ENCODE assay signal across 8 cellular contexts in the genomic region with DNA sequence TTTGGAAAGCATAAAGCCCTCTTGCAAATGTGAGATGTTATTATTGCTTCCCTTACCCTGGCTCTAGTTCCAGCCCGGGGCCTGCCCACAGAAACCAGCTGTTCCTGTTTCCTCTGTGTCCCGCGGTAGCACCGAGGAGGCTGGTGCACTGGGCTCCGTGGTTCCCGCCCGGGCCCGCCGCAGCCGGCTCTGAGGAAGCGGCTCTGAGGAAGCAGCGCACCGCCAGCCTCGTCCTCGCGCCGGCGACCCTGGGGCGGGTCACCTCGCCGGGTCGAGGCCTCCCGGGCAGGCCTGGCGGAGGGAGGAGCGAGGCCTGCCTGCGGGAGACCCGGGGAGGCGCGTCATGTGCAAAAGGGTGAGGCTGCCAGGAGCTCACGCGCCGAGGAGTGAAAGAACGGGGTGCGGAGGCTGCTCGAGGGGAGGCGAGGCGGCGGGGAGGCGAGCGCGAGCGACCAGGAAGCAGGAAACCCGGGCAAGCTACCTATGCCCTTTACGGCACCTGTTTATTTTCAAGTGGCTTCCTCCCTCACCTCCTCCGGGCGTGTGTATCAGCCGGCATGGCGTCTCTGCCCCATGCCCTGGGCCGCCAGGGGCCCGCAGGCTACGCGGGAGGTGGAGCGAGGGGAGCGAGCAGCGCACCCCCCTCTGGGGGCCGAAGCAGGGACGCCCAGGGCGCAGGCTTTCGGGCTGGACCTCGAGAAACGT.
DNase-seq lines count a peak whose midpoint lies in the region; ATAC-seq and TF ChIP-seq lines count a peak whose summit lies in the region.

No MANE protein-coding gene starts in this region.

- peak; percentile 76 for ATAC-seq in GM19463 (IDR thresholded peaks at IDR 0.05; ENCODE audit: unreplicated experiment)

- peak overlapping the region; percentile 60 for H3K4me3 ChIP-seq in Caco-2 (ENCODE audit: low read depth, low read length)
- peak overlapping the region; percentile 65 for H3K4me3 ChIP-seq in HUES48 (ENCODE audit: low read depth, low read length)
- peak overlapping the region; percentile 54 to 76 (median 67) for H3K4me3 ChIP-seq in breast epithelium

- H3K27ac ChIP-seq in HUES48 (ENCODE audit: low read depth, low read length): no peak overlapping the region
- peak overlapping the region; percentile 71 for H3K27ac ChIP-seq in VCaP
- peak overlapping the region; percentile 70 to 82 for H3K27ac ChIP-seq in breast epithelium

- TF ChIP-seq POLR2A in breast epithelium (IDR thresholded peaks at IDR 0.05): no peak

- H3K4me3 Mint-ChIP-seq in Caco-2 (ENCODE audit: unreplicated experiment): peak overlapping the region; percentile 70

- peak; percentile 60 to 64 for DNase-seq in Caco-2
- peak; percentile 40 to 71 for DNase-seq in breast epithelium (ENCODE audit: low spot score in 2 of 2)
- DNase-seq in iris pigment epithelial cell (ENCODE audit: low read depth): peak; percentile 28
- peak; percentile 28 to 32 (median 31) for DNase-seq in stimulated activated CD4-positive, alpha-beta T cell treated with anti-CD3 and anti-CD28 coated beads, Interleukin-12 subunit alpha, Interleukin-12 subunit beta, amount 100 ng/mL, for 48 hours (ENCODE audit: low read depth in 2 of 3, low spot score in 1 of 3)
- no peak for DNase-seq in NCI-H2081 (lab: John Stamatoyannopoulos, UW)

- H3K9me3 ChIP-seq in Caco-2 (no peaks in the 10 kb centered on the region), HUES48 (ENCODE audit: control insufficient read depth, insufficient read depth, low read length) (no peaks in the 10 kb centered on the region), breast epithelium (no peaks in the 10 kb centered on the region)

- intact Hi-C loops in Caco-2 (cut with micrococcal nuclease; ENCODE audit: unreplicated experiment) (loop anchor here (5.0 kb wide), 2 partner anchors 197 to 572 kb away; a partner anchor contains a TSS), breast epithelium (cut with DNase I; ENCODE audit: low total_unique reads) (no loop called here)

- POLR2A ChIA-PET in Caco-2 (lab: Charles Lee): no interaction called here

- peak in 1 of 2 experiments; percentile 56 for TF ChIP-seq CTCF in Caco-2 (IDR thresholded peaks at IDR 0.05; ENCODE audit: insufficient read depth in 1 of 2, low read depth in 1 of 2, low read length in 1 of 2, severe bottlenecking in 1 of 2, unreplicated experiment in 1 of 2)
- TF ChIP-seq CTCF in VCaP (conservative IDR thresholded peaks at IDR 0.05): no peak
- no peak for TF ChIP-seq CTCF in breast epithelium (IDR thresholded peaks at IDR 0.05)

- no peaks in the 10 kb centered on the region for H3K27me3 ChIP-seq in Caco-2 (replicated peaks; ENCODE audit: control insufficient read depth, insufficient read depth, low read length)
- H3K27me3 ChIP-seq in HUES48 (ENCODE audit: control insufficient read depth, insufficient read depth, low read length): peaks cover 26% of the 10 kb centered on the region
- no peaks in the 10 kb centered on the region for H3K27me3 ChIP-seq in breast epithelium

- no peaks in the 10 kb centered on the region for H3K36me3 Mint-ChIP-seq in Caco-2 (ENCODE audit: insufficient read depth, unreplicated experiment)

- no peaks in the 10 kb centered on the region for H3K9me3 Mint-ChIP-seq in Caco-2 (ENCODE audit: unreplicated experiment)

- H3K4me1 ChIP-seq in Caco-2: no peaks in the 10 kb centered on the region
- H3K4me1 ChIP-seq in HUES48 (ENCODE audit: control insufficient read depth, insufficient read depth, low read length): peaks cover 12% of the 10 kb centered on the region
- no peaks in the 10 kb centered on the region for H3K4me1 ChIP-seq in breast epithelium

- CTCF ChIA-PET in Caco-2 (lab: Charles Lee): interaction anchor here (0.6 to 0.7 kb wide), 2 partner anchors 195 to 198 kb away, joined by 3 to 5 read pairs; no protein-coding TSS in a partner anchor

- H3K4me1 Mint-ChIP-seq in Caco-2 (ENCODE audit: low read depth, unreplicated experiment): no peaks in the 10 kb centered on the region

- peaks cover 10% of the 10 kb centered on the region for H3K27me3 Mint-ChIP-seq in Caco-2 (ENCODE audit: insufficient read depth, unreplicated experiment)

- H3K27ac Mint-ChIP-seq in Caco-2 (ENCODE audit: unreplicated experiment): no peak overlapping the region

- no peaks in the 10 kb centered on the region for H3K36me3 ChIP-seq in Caco-2 (ENCODE audit: control insufficient read depth, insufficient read depth, low read length)
- H3K36me3 ChIP-seq in HUES48 (ENCODE audit: control insufficient read depth, insufficient read depth, low read length): no peaks in the 10 kb centered on the region
- H3K36me3 ChIP-seq in breast epithelium: no peaks in the 10 kb centered on the region

- BruUV-seq in Caco-2 (replicated peaks; lab: Mats Ljungman, UMichigan): no TSS peak

- H3K9ac ChIP-seq in HUES48 (ENCODE audit: low read depth, low read length): peak overlapping the region; percentile 57

Comparison
In these comparisons a context has a peak if more than half of its experiments do, and no peak if none do; other contexts are left out.
1. DNase-seq: peak in Caco-2 (2 of 2), breast epithelium (2 of 2), iris pigment epithelial cell (single experiment) and stimulated activated CD4-positive, alpha-beta T cell treated with anti-CD3 and anti-CD28 coated beads, Interleukin-12 subunit alpha, Interleukin-12 subunit beta, amount 100 ng/mL, for 48 hours (3 of 3); none in NCI-H2081 (0 of 2).
2. Peak in every context shown above with its lines, with median percentiles within 50 percentile points of each other: H3K4me3 ChIP-seq.